Comparison of ENCODE assay signal across 8 cellular contexts in the genomic region with DNA sequence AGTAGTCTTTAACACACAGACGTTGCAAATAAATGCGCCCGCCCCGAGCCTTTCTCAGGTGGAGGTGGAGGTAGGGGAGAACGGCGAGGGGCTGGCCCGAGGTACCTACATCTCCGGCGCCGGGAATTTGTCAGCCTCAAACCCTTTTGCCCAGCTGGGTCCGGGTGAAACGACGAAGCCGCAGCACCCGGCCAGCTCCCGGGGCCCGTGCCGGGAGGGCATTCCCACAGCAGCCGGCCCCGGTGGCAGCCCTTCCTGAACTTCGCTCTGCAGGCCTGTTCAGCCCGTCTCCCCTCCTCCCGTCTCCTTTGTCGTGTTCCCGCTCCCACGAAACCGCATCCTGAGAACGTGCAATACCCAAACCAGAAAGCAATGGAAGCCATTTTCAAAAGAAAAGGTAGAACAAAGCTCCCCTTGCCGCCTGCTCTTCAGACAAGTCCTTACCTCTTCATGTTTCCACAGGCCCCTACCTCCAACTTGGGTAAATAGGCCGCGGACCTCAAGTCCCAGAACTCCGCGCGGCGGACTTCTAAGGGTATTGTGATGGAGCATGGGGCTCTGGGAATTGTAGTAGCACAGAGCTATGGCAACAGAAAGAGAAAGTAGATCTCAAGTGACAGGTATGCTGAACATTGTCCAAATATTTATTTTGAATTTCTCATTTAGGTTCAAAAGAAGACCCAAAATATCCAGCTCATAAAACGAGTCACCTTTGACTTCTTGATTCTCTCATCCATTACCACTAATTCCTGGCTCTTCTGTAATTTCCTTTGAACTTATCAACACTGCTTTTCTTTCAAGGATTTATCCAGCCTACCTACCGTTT. TPM values are rescaled to one million over a fixed set of nuclear protein-coding genes. Genes with fewer than 3 reads are reported as not detected.
DNase-seq lines count a peak whose midpoint lies in the region; ATAC-seq and TF ChIP-seq lines count a peak whose summit lies in the region.

A gene (minus strand): TSS at position 501 of the 826 bp plus-strand sequence. CDS start 49 bp downstream, at position 452.

- peak within 1 kb of the TSS; percentile 28 for H3K9ac ChIP-seq in rectal smooth muscle tissue (ENCODE audit: low read length)

- no peak for TF ChIP-seq CTCF in astrocyte of the cerebellum (IDR thresholded peaks at IDR 0.05; ENCODE audit: low read depth, low read length, missing control alignments)
- no peak for TF ChIP-seq CTCF in hepatocyte (IDR thresholded peaks at IDR 0.05; ENCODE audit: poor library complexity)

- H3K4me2 ChIP-seq in hepatocyte = peak within 1 kb of the TSS; percentile 80

- H3K27ac ChIP-seq in hepatocyte (peak within 1 kb of the TSS; percentile 78), rectal smooth muscle tissue (ENCODE audit: low read depth, low read length) (peak within 1 kb of the TSS; percentile 21), aorta (ENCODE audit: low read depth in 1 of 2, low read length in 2 of 2) (peak within 1 kb of the TSS in 1 of 2 donors; percentile 12)

- H3K9me3 ChIP-seq in hepatocyte (ENCODE audit: low read depth) (no peaks in the 10 kb centered on the region), aorta (ENCODE audit: control insufficient read depth, low read length) (no peaks in the 10 kb centered on the region)

- no peaks in the 10 kb centered on the region for H4K20me1 ChIP-seq in hepatocyte (ENCODE audit: insufficient read depth, poor library complexity, severe bottlenecking)

- H3K27me3 ChIP-seq in hepatocyte = no peaks in the 10 kb centered on the region
- H3K27me3 ChIP-seq in rectal smooth muscle tissue (ENCODE audit: control insufficient read depth, insufficient read depth, low read length) = no peaks in the 10 kb centered on the region
- no peaks in the 10 kb centered on the region for H3K27me3 ChIP-seq in aorta (ENCODE audit: control insufficient read depth in 1 of 2, insufficient read depth in 2 of 2, low read length in 1 of 2)

- WGBS in hepatocyte (ENCODE audit: low lambda C conversion rate, missing lambda C conversion rate) = 42% methylated on average over 37 of the region's 37 CpGs
- 1 to 22% methylated on average over 37 of the region's 37 CpGs for WGBS in aorta, 2 donors

- H3K36me3 ChIP-seq in hepatocyte (replicated peaks; ENCODE audit: insufficient read depth, low read depth) (no peaks in the 10 kb centered on the region), rectal smooth muscle tissue (ENCODE audit: control insufficient read depth, insufficient read depth, low read length) (no peaks in the 10 kb centered on the region), aorta (ENCODE audit: control insufficient read depth in 1 of 2, insufficient read depth in 2 of 2, low read length in 1 of 2) (no peaks in the 10 kb centered on the region)

- peak; percentile 94 for ATAC-seq in GM18499 (IDR thresholded peaks at IDR 0.05; ENCODE audit: insufficient read depth, unreplicated experiment)
- ATAC-seq in HG02943 (IDR thresholded peaks at IDR 0.05; ENCODE audit: low read depth, unreplicated experiment) = peak; percentile 98
- ATAC-seq in aorta (ENCODE audit: low FRiP score) = peak; percentile 94

- peak; percentile 75 for DNase-seq in NCI-H1694 treated with DMSO at 0.1 percent for 48 hours (lab: John Stamatoyannopoulos, UW)
- DNase-seq in T-helper 22 cell (ENCODE audit: low read depth) = peak; percentile 62
- peak; percentile 52 for DNase-seq in astrocyte of the cerebellum (ENCODE audit: low read depth)
- DNase-seq in hepatocyte (ENCODE audit: low spot score) = peak; percentile 81
- DNase-seq in aorta = peak; percentile 86 to 89

- H3K4me3 ChIP-seq in astrocyte of the cerebellum (ENCODE audit: low read depth, low read length) (peak within 1 kb of the TSS; percentile 65), hepatocyte (peak within 1 kb of the TSS; percentile 51), rectal smooth muscle tissue (ENCODE audit: low read length) (peak within 1 kb of the TSS; percentile 65), aorta (ENCODE audit: low read length in 2 of 2) (peak within 1 kb of the TSS; percentile 46 to 81)

- in situ Hi-C loops in astrocyte of the cerebellum (cut with HindIII; ENCODE audit: low sequenced_read_pairs) = no loop called here

- peak within 1 kb of the TSS; percentile 78 for H2AFZ ChIP-seq in hepatocyte

- intact Hi-C loops in aorta (cut with DNase I) = no loop called here

- no peaks in the 10 kb centered on the region for H3K9me2 ChIP-seq in hepatocyte (replicated peaks; ENCODE audit: insufficient read depth)

- H3K79me2 ChIP-seq in hepatocyte = peaks cover 17% of the 10 kb centered on the region

- H3K4me1 ChIP-seq in hepatocyte (ENCODE audit: insufficient read depth) = no peaks in the 10 kb centered on the region
- peaks cover 5% of the 10 kb centered on the region for H3K4me1 ChIP-seq in rectal smooth muscle tissue (ENCODE audit: control insufficient read depth, insufficient read depth, low read length)
- no peaks in the 10 kb centered on the region for H3K4me1 ChIP-seq in aorta (ENCODE audit: control insufficient read depth in 1 of 2, insufficient read depth in 2 of 2, low read length in 2 of 2)

RNA-seq across cellular contexts. Expression of the gene that starts here (rescaled TPM):
- 11.8 and 11.9 TPM in 2 replicates for total RNA-seq in hepatocyte
- 10.1 and 14.4 TPM in 2 replicates for polyA plus RNA-seq in hepatocyte
- 10 to 100 TPM; 14.0 to 25.2 TPM for total RNA-seq in aorta
- polyA plus RNA-seq in aorta = 1 to 10 TPM; 4.9 to 5.6 TPM
